In genomic region chr22:21641417-21641794, GRCh38 we compare ENCODE assay signal across 7 cellular contexts.
DNase-seq lines count a peak whose midpoint lies in the region; ATAC-seq, FAIRE-seq and TF ChIP-seq lines count a peak whose summit lies in the region.

No MANE protein-coding gene starts in this region.

- peak; percentile 19 for TF ChIP-seq CTCF in D721Med (IDR thresholded peaks at IDR 0.05; ENCODE audit: insufficient read depth, missing control alignments)
- TF ChIP-seq CTCF in OCI-LY3 (IDR thresholded peaks at IDR 0.05; ENCODE audit: low read depth, low read length) = peak; percentile 8; the same call in 1 of the 2 replicates

- H3K4me3 ChIP-seq in OCI-LY3 (ENCODE audit: low read length) = peak overlapping the region; percentile 89

- H3K9ac ChIP-seq in OCI-LY3 (ENCODE audit: low read length) = peak overlapping the region; percentile 85

- peaks cover 18% of the 10 kb centered on the region for H3K79me2 ChIP-seq in OCI-LY3 (ENCODE audit: low read length)

- H3K27ac ChIP-seq in OCI-LY3 (ENCODE audit: low read length) (no peak overlapping the region), substantia nigra (ENCODE audit: low read depth, low read length, poor library complexity, severe bottlenecking) (peak overlapping the region; percentile 38)

- H3K4me1 ChIP-seq in OCI-LY3 (ENCODE audit: low read length) = peaks cover 24% of the 10 kb centered on the region

- peak overlapping the region; percentile 96 for H3K4me2 ChIP-seq in OCI-LY3 (ENCODE audit: low read length)

- H3K36me3 ChIP-seq in OCI-LY3 (replicated peaks; ENCODE audit: low read depth, low read length) = peaks cover 7% of the 10 kb centered on the region

- H3K9me3 ChIP-seq in OCI-LY3 (ENCODE audit: insufficient read depth, low read length) = no peaks in the 10 kb centered on the region

- no peaks in the 10 kb centered on the region; the same call in 1 of the 2 replicates for H3K27me3 ChIP-seq in OCI-LY3 (ENCODE audit: low read depth, low read length)

- H4K20me1 ChIP-seq in OCI-LY3 (ENCODE audit: insufficient read depth, low read length) = peaks cover 10% of the 10 kb centered on the region

- no peak for DNase-seq in D721Med (ENCODE audit: insufficient read length, low spot score)
- peak; percentile 73 for DNase-seq in cerebellar cortex (ENCODE audit: low spot score)
- DNase-seq in left kidney (ENCODE audit: low read depth, low spot score) = peak; percentile 78
- peak in 28 of 49 donors; percentile 19 to 71 (median 50) for DNase-seq in substantia nigra (lab: John Stamatoyannopoulos, UW)

- peak overlapping the region; percentile 82 for H2AFZ ChIP-seq in OCI-LY3 (ENCODE audit: low read depth, low read length)

- peak; percentile 2 for ATAC-seq in GM21723 (IDR thresholded peaks at IDR 0.05; ENCODE audit: unreplicated experiment)
- no peak for ATAC-seq in GM21576 (IDR thresholded peaks at IDR 0.05; ENCODE audit: unreplicated experiment)

- no peak for FAIRE-seq in D721Med (lab: Jason Lieb, UNC)
